In the genomic region with DNA sequence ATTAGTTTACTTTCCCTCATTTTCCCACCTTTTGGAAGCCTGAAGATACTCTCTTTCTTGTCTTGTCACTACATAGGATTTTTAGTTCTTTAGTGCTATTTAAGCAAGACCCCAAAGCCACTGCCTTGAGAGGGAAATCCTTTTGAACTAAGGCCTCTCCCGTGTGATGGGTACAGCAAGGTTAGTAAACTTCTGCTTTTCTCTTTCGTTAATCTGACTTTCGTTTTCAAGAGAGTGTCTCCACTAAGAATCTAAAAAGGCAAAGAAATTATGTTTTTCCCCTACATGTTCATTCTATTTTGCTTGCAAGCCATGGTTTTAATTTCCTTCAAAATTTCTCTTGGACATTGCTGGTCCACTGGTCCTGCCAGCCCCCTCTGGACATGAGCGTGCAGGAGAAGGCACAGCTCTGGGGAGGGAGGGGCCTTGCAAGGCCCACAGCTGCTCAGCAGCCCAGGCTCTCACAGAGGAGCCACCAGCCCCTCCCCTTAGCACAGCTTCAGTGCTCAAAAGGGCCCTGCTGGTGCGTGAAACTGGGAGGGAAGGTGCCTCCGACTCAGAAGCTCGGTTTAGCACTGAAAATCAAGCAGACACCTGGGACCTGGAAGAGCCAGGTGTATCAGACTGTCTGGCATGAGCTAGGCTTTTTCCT, we compare ENCODE assay signal across 8 cellular contexts.
A peak's percentile ranks its signal among the peaks of the same experiment; 100 is the strongest.
DNase-seq lines count a peak whose midpoint lies in the region; ATAC-seq and TF ChIP-seq lines count a peak whose summit lies in the region.

No MANE protein-coding gene starts in this region.

- peaks cover 1% of the 10 kb centered on the region for H3K4me1 Mint-ChIP-seq in T-helper 1 cell treated with Interleukin-12 subunit alpha and Interleukin-12 subunit beta and Interleukin-4 antibody, amounts not matched to agents 30 μg/mL and 1 μg/mL, for 36 hours (ENCODE audit: low read depth)

- peak overlapping the region; percentile 6 for H3K9ac ChIP-seq in muscle layer of colon (ENCODE audit: low read length)

- no peaks in the 10 kb centered on the region for H3K9me3 ChIP-seq in muscle layer of colon (ENCODE audit: low read length)

- H3K27ac ChIP-seq in muscle layer of colon (ENCODE audit: low read depth, low read length), result no peak overlapping the region

- H3K27ac Mint-ChIP-seq in T-helper 1 cell treated with Interleukin-12 subunit alpha and Interleukin-12 subunit beta and Interleukin-4 antibody, amounts not matched to agents 30 μg/mL and 1 μg/mL, for 36 hours, result no peak overlapping the region

- H3K36me3 ChIP-seq in muscle layer of colon (ENCODE audit: insufficient read depth, low read length), result no peaks in the 10 kb centered on the region

- H3K4me3 ChIP-seq in muscle layer of colon (ENCODE audit: low read depth in 1 of 2, low read length in 2 of 2), result no peak overlapping the region

- H3K4me1 ChIP-seq in muscle layer of colon (ENCODE audit: insufficient read depth, low read length), result no peaks in the 10 kb centered on the region

- peak; percentile 78 for DNase-seq in GM10248 (ENCODE audit: extremely low spot score)
- no peak for DNase-seq in effector CD8-positive, alpha-beta T cell (lab: John Stamatoyannopoulos, UW)
- DNase-seq in DMS114 treated with DMSO at 0.1 percent for 48 hours (lab: John Stamatoyannopoulos, UW; ENCODE audit: unreplicated experiment), result no peak
- DNase-seq in NCI-H2029 (lab: John Stamatoyannopoulos, UW), result no peak

- no peak for TF ChIP-seq CTCF in GM10248 (IDR thresholded peaks at IDR 0.05; ENCODE audit: control extremely low read depth, extremely low read depth, low read depth, missing control alignments)

- no peaks in the 10 kb centered on the region for H3K9me3 Mint-ChIP-seq in T-helper 1 cell treated with Interleukin-12 subunit alpha and Interleukin-12 subunit beta and Interleukin-4 antibody, amounts not matched to agents 30 μg/mL and 1 μg/mL, for 36 hours

- H3K36me3 Mint-ChIP-seq in T-helper 1 cell treated with Interleukin-12 subunit alpha and Interleukin-12 subunit beta and Interleukin-4 antibody, amounts not matched to agents 30 μg/mL and 1 μg/mL, for 36 hours (ENCODE audit: low read depth), result no peaks in the 10 kb centered on the region

- CTCF ChIA-PET in GM10248 (lab: Yijun Ruan, JAX), result interaction anchor here (1.2 to 1.6 kb wide), 3 partner anchors 38 to 195 kb away, joined by 3 to 4 read pairs (median 3); no protein-coding TSS in a partner anchor

- POLR2A ChIA-PET in GM10248 (lab: Yijun Ruan, JAX), result no interaction called here

- H3K4me3 Mint-ChIP-seq in T-helper 1 cell treated with Interleukin-12 subunit alpha and Interleukin-12 subunit beta and Interleukin-4 antibody, amounts not matched to agents 30 μg/mL and 1 μg/mL, for 36 hours, result peak overlapping the region; percentile 68

- ATAC-seq in GM19438 (IDR thresholded peaks at IDR 0.05; ENCODE audit: low read depth, unreplicated experiment) (peak; percentile 96), HG03342 (IDR thresholded peaks at IDR 0.05; ENCODE audit: unreplicated experiment) (peak; percentile 97)

- H3K27me3 Mint-ChIP-seq in T-helper 1 cell treated with Interleukin-12 subunit alpha and Interleukin-12 subunit beta and Interleukin-4 antibody, amounts not matched to agents 30 μg/mL and 1 μg/mL, for 36 hours (ENCODE audit: low read depth), result peaks cover 4% of the 10 kb centered on the region

- no peaks in the 10 kb centered on the region for H3K27me3 ChIP-seq in muscle layer of colon (ENCODE audit: control insufficient read depth in 1 of 2, insufficient read depth in 2 of 2, low read length in 2 of 2)
